1 cellular context compared by ENCODE assay signal in genomic region chr14:22338381-22338780, GRCh38.
TF ChIP-seq lines count a peak whose summit lies in the region.

No MANE protein-coding gene starts in this region.

TF ChIP-seq in H1, 55 proteins besides CTCF, POLR2A, EP300 and RAD21:
- TF ChIP-seq CTBP2 (IDR thresholded peaks at IDR 0.05; ENCODE audit: borderline replicate concordance, insufficient read depth, insufficient read length, low read length) (no peak), FOSL1 (IDR thresholded peaks at IDR 0.05; ENCODE audit: insufficient read depth, low read depth, low read length) (no peak), PHF8 (conservative IDR thresholded peaks at IDR 0.05; ENCODE audit: low read depth, low read length) (no peak), E2F6 (IDR thresholded peaks at IDR 0.05) (no peak), RXRA (IDR thresholded peaks at IDR 0.05; ENCODE audit: insufficient read depth, low read depth, low read length) (no peak), ZNF274 (IDR thresholded peaks at IDR 0.05; ENCODE audit: borderline replicate concordance, extremely low read depth, low read length) (no peak), ASH2L (IDR thresholded peaks at IDR 0.05; ENCODE audit: low read length) (no peak), GTF2F1 (IDR thresholded peaks at IDR 0.05; ENCODE audit: borderline replicate concordance, low read depth, low read length) (no peak), BACH1 (IDR thresholded peaks at IDR 0.05; ENCODE audit: low read length) (no peak), SIN3A (conservative IDR thresholded peaks at IDR 0.05 in 1 of 2, IDR thresholded peaks at IDR 0.05 in 1 of 2; ENCODE audit: low read depth in 1 of 2, low read length in 2 of 2) (no peak), NRF1 (IDR thresholded peaks at IDR 0.05; ENCODE audit: low read depth, low read length) (no peak), TAF7 (optimal IDR thresholded peaks at IDR 0.05; ENCODE audit: borderline replicate concordance, low read depth, low read length) (no peak), SIX5 (IDR thresholded peaks at IDR 0.05; ENCODE audit: low read depth, low read length) (no peak), SP4 (IDR thresholded peaks at IDR 0.05; ENCODE audit: low read length) (no peak), SRF (IDR thresholded peaks at IDR 0.05; ENCODE audit: low read depth, low read length) (no peak), HDAC2 (IDR thresholded peaks at IDR 0.05; ENCODE audit: borderline replicate concordance in 1 of 2, low read depth in 2 of 2, low read length in 2 of 2) (no peak), BCL11A (IDR thresholded peaks at IDR 0.05; ENCODE audit: low read depth in 2 of 2, low read length in 2 of 2) (no peak)
TF ChIP-seq in H1: peak in this region for 0.
